ENCODE assay signal across 2 cellular contexts in the genomic region with DNA sequence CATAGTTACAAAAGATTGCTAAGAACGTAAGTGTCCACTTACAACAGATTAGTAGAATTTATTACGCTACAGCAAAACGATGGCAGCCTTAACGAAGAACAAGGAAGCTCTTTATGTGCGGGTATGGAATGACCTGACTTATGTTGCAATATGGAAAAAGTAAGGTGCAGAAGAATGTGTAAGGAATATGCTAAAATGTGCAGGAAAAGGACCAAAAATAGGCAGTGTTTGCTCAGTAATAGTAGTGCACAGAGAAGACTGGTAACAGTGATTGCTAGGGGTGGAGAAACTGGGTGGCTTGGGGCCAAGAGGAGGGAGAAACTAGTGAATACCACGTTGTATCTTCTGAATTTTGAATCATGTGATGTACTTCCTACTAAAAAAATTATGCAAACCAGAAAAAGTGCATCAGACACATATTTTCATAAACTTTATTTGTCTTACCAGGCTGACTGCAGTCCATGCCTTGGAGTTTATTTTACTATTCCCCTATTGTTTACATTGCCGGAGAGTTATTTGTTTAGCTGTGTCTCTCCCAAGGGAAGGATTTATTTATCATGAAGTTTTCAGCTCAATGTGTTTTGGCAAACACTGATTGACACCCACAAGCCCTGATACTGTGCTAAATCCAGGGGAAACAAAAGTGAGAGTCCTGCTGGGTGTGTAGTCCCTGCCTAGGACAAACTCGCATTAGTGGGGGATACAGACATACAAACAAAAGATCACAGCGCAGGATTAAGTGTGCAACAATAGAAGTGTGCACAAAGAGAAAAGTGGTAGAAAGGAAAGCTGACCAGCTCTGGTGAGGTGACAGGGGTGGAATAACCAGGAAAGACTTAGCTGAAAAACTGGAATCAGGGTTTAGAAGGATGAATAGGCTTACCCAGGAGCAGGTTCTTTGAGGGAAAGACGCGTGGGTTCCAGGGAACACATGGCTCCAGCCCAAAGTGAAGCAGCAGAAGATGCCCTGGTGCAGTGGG.
TF ChIP-seq lines count a peak whose summit lies in the region.

No MANE protein-coding gene starts in this region.

TF ChIP-seq in HEK293, 187 proteins besides CTCF, POLR2A, EP300 and RAD21:
- TF ChIP-seq FEZF1 (tag by site-specific recombination; IDR thresholded peaks at IDR 0.05): 0 out of 2 replicates have a peak, but pooled peaks have one; percentile 13
- no peak for TF ChIP-seq IKZF3 (tag by site-specific recombination; IDR thresholded peaks at IDR 0.05)
- peak; percentile 62 for TF ChIP-seq PRDM6 (tag by site-specific recombination; IDR thresholded peaks at IDR 0.05)

TF ChIP-seq in H1, 55 proteins besides CTCF, POLR2A, EP300 and RAD21:
- TF ChIP-seq TEAD4 (IDR thresholded peaks at IDR 0.05; ENCODE audit: low read depth, low read length): no peak
- no peak for TF ChIP-seq KDM4A (IDR thresholded peaks at IDR 0.05; ENCODE audit: low read depth, low read length, severe bottlenecking)
- no peak for TF ChIP-seq RNF2 (IDR thresholded peaks at IDR 0.05; ENCODE audit: borderline replicate concordance, low read depth, low read length, missing control alignments, poor library complexity, severe bottlenecking)
- TF ChIP-seq, protein P1, sequence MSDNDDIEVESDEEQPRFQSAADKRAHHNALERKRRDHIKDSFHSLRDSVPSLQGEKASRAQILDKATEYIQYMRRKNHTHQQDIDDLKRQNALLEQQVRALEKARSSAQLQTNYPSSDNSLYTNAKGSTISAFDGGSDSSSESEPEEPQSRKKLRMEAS (IDR thresholded peaks at IDR 0.05): no peak
- no peak for TF ChIP-seq BRCA1 (IDR thresholded peaks at IDR 0.05; ENCODE audit: low read depth, low read length)
- no peak for TF ChIP-seq SIRT6 (IDR thresholded peaks at IDR 0.05; ENCODE audit: low read length)
- TF ChIP-seq GABPA (IDR thresholded peaks at IDR 0.05; ENCODE audit: borderline replicate concordance, insufficient read depth, low read length): no peak
- TF ChIP-seq E2F6 (IDR thresholded peaks at IDR 0.05): no peak
- no peak for TF ChIP-seq RBBP5 (IDR thresholded peaks at IDR 0.05; ENCODE audit: borderline replicate concordance, low read depth, low read length)
- no peak for TF ChIP-seq KDM1A (IDR thresholded peaks at IDR 0.05; ENCODE audit: borderline replicate concordance, low read length)
- TF ChIP-seq PHF8 (conservative IDR thresholded peaks at IDR 0.05; ENCODE audit: low read depth, low read length): no peak
- TF ChIP-seq, protein P2, sequence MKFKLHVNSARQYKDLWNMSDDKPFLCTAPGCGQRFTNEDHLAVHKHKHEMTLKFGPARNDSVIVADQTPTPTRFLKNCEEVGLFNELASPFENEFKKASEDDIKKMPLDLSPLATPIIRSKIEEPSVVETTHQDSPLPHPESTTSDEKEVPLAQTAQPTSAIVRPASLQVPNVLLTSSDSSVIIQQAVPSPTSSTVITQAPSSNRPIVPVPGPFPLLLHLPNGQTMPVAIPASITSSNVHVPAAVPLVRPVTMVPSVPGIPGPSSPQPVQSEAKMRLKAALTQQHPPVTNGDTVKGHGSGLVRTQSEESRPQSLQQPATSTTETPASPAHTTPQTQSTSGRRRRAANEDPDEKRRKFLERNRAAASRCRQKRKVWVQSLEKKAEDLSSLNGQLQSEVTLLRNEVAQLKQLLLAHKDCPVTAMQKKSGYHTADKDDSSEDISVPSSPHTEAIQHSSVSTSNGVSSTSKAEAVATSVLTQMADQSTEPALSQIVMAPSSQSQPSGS (IDR thresholded peaks at IDR 0.05; ENCODE audit: low read length): no peak
- TF ChIP-seq BCL11A (IDR thresholded peaks at IDR 0.05; ENCODE audit: low read depth in 2 of 2, low read length in 2 of 2): no peak
- no peak for TF ChIP-seq HDAC6 (IDR thresholded peaks at IDR 0.05; ENCODE audit: low read depth, low read length)
- TF ChIP-seq JUN (IDR thresholded peaks at IDR 0.05; ENCODE audit: low read depth, low read length): no peak
- TF ChIP-seq KDM5A (IDR thresholded peaks at IDR 0.05; ENCODE audit: low read length): no peak
- TF ChIP-seq GTF2F1 (IDR thresholded peaks at IDR 0.05; ENCODE audit: borderline replicate concordance, low read depth, low read length): no peak
- no peak for TF ChIP-seq SUZ12 (IDR thresholded peaks at IDR 0.05; ENCODE audit: low read length)
